In genomic region chr14:41490323-41490722, GRCh38 we compare ENCODE assay signal across 15 cellular contexts.
A peak's percentile ranks its signal among the peaks of the same experiment; 100 is the strongest.
DNase-seq lines count a peak whose midpoint lies in the region; ATAC-seq, FAIRE-seq and TF ChIP-seq lines count a peak whose summit lies in the region.
"Had no signal": no experiment of that assay in that cellular context is flagged by ENCODE, and none has a peak within 500 bp of the region (broad histone marks: within the 10 kb centered on the region; RNA-seq: fewer than 3 reads in every experiment).

No MANE protein-coding gene starts in this region.

- no peaks in the 10 kb centered on the region for H3K9me3 ChIP-seq in GM12878 (replicated peaks; ENCODE audit: control insufficient read depth, insufficient read depth, low read length)
- H3K9me3 ChIP-seq in naive thymus-derived CD4-positive, alpha-beta T cell (ENCODE audit: control insufficient read depth in 2 of 3, low read length in 3 of 3): no peaks in the 10 kb centered on the region
- H3K9me3 ChIP-seq: BE2C, Caco-2, HAP-1 had no signal

- ATAC-seq in GM12878 (no peak), HG03135 (IDR thresholded peaks at IDR 0.05; ENCODE audit: unreplicated experiment) (no peak)
- no peak for ATAC-seq in naive thymus-derived CD4-positive, alpha-beta T cell

- H3K36me3 ChIP-seq in GM12878 (ENCODE audit: control insufficient read depth in 2 of 2, insufficient read depth in 2 of 2, low read length in 1 of 2): no peaks in the 10 kb centered on the region
- H3K36me3 ChIP-seq in naive thymus-derived CD4-positive, alpha-beta T cell (ENCODE audit: control insufficient read depth in 2 of 3, insufficient read depth in 3 of 3, low read length in 3 of 3): no peaks in the 10 kb centered on the region
- H3K36me3 ChIP-seq: BE2C, HAP-1 had no signal

- no peak for TF ChIP-seq CTCF in GM12878 (IDR thresholded peaks at IDR 0.05 in 2 of 3, conservative IDR thresholded peaks at IDR 0.05 in 1 of 3; ENCODE audit: control insufficient read depth in 2 of 3, extremely low read depth in 1 of 3, insufficient read depth in 1 of 3, low read depth in 3 of 3, low read length in 3 of 3)

- no peak for FAIRE-seq in GM12891 (lab: Jason Lieb, UNC)
- no peak for FAIRE-seq in GM12878 (lab: Jason Lieb, UNC)
- FAIRE-seq: D721Med, G401.6 had no signal

- no peak overlapping the region for H3K9ac ChIP-seq in GM12878 (ENCODE audit: control insufficient read depth, insufficient read depth, low read length)

- H4K20me1 ChIP-seq in GM12878 (ENCODE audit: control insufficient read depth, insufficient read depth): no peaks in the 10 kb centered on the region

- no peaks in the 10 kb centered on the region for H3K4me1 ChIP-seq in GM12878 (ENCODE audit: control insufficient read depth, insufficient read depth, low read length)
- no peaks in the 10 kb centered on the region for H3K4me1 ChIP-seq in naive thymus-derived CD4-positive, alpha-beta T cell (ENCODE audit: control insufficient read depth in 2 of 2, insufficient read depth in 2 of 2, low read length in 2 of 2)
- H3K4me1 ChIP-seq: BE2C, Caco-2, HAP-1 had no signal

- in situ Hi-C loops in SK-MEL-5 (cut with HindIII; ENCODE audit: low pct_unique_long_range_greater_than_20kb, low sequenced_read_pairs): no loop called here
- in situ Hi-C loops in GM12878 (cut with MboI): no loop called here

- TF ChIP-seq POLR2A in GM12891 (IDR thresholded peaks at IDR 0.05; ENCODE audit: low read depth, low read length) (no peak), GM12878 (IDR thresholded peaks at IDR 0.05; ENCODE audit: low read depth, low read length) (no peak)

- intact Hi-C loops in GM12878 (cut with micrococcal nuclease; ENCODE audit: unreplicated experiment): no loop called here
- intact Hi-C loops in naive thymus-derived CD4-positive, alpha-beta T cell (cut with micrococcal nuclease): no loop called here

- POLR2A ChIA-PET in GM12878 (lab: Charles Lee): no interaction called here
- POLR2A ChIA-PET in naive thymus-derived CD4-positive, alpha-beta T cell (lab: Charles Lee): no interaction called here

- no peak for TF ChIP-seq RAD21 in GM12878 (IDR thresholded peaks at IDR 0.05; ENCODE audit: insufficient read depth, low read depth, low read length)

- no peak for DNase-seq in GM12891 (ENCODE audit: insufficient read length, low spot score)
- peak; percentile 32 for DNase-seq in MV-4-11 (lab: John Stamatoyannopoulos, UW)
- DNase-seq in SK-MEL-5 (ENCODE audit: low read depth, low spot score): peak; percentile 1
- DNase-seq in GM12878 (ENCODE audit: low read depth, low spot score): no peak
- no peak for DNase-seq in naive thymus-derived CD4-positive, alpha-beta T cell
- DNase-seq in activated effector memory CD4-positive, alpha-beta T cell treated with Interleukin-2 at 50 U/mL for 16 hours: no peak
- DNase-seq: BE2C; C1 segment of cervical spinal cord; Caco-2; CD4-positive, CD25-positive, alpha-beta regulatory T cell had no signal

- peaks cover 0 to 13% (median 4%) of the 10 kb centered on the region in 11 donors for H3K9me3 Mint-ChIP-seq in naive thymus-derived CD4-positive, alpha-beta T cell

- H3K27ac Mint-ChIP-seq in naive thymus-derived CD4-positive, alpha-beta T cell: no peak overlapping the region

- WGBS in GM12878 (ENCODE audit: insufficient coverage, insufficient replicate concordance, low lambda C conversion rate, missing lambda C conversion rate): 11% methylated on average over 2 of the region's 2 CpGs

- no peaks in the 10 kb centered on the region for H3K4me1 Mint-ChIP-seq in naive thymus-derived CD4-positive, alpha-beta T cell
- H3K4me1 Mint-ChIP-seq: CD4-positive, CD25-positive, alpha-beta regulatory T cell had no signal

- RAD21 ChIA-PET in GM12878 (lab: Charles Lee; ENCODE audit: unreplicated experiment): no interaction called here

- CTCF ChIA-PET in GM12878 (lab: Yijun Ruan, JAX): no interaction called here
- CTCF ChIA-PET in naive thymus-derived CD4-positive, alpha-beta T cell (lab: Charles Lee): no interaction called here

- SMC1A ChIA-PET in GM12878 (lab: Charles Lee; ENCODE audit: uncharacterized antibody, unreplicated experiment): no interaction called here

- no peak overlapping the region for H3K4me3 Mint-ChIP-seq in naive thymus-derived CD4-positive, alpha-beta T cell
- H3K4me3 Mint-ChIP-seq: CD4-positive, CD25-positive, alpha-beta regulatory T cell had no signal

- peaks cover 0 to 3% (median 0%) of the 10 kb centered on the region in 5 donors for H3K36me3 Mint-ChIP-seq in naive thymus-derived CD4-positive, alpha-beta T cell
- H3K36me3 Mint-ChIP-seq: CD4-positive, CD25-positive, alpha-beta regulatory T cell had no signal

- no peaks in the 10 kb centered on the region for H3K27me3 ChIP-seq in GM12878 (replicated peaks in 1 of 2; ENCODE audit: control insufficient read depth in 2 of 2, insufficient read depth in 2 of 2, low read length in 1 of 2)
- H3K27me3 ChIP-seq in naive thymus-derived CD4-positive, alpha-beta T cell (ENCODE audit: control insufficient read depth in 2 of 2, insufficient read depth in 2 of 2, low read length in 2 of 2): no peaks in the 10 kb centered on the region
- H3K27me3 ChIP-seq: BE2C had no signal

- H3K4me3 ChIP-seq in GM12878: no peak overlapping the region
- H3K4me3 ChIP-seq in naive thymus-derived CD4-positive, alpha-beta T cell (ENCODE audit: low read length): no peak overlapping the region
- H3K4me3 ChIP-seq: HAP-1 had no signal

- H2AFZ ChIP-seq in GM12878 (ENCODE audit: control insufficient read depth, low read depth, low read length): no peak overlapping the region

- no peaks in the 10 kb centered on the region for H3K27me3 Mint-ChIP-seq in naive thymus-derived CD4-positive, alpha-beta T cell
- H3K27me3 Mint-ChIP-seq: CD4-positive, CD25-positive, alpha-beta regulatory T cell had no signal

- no peaks in the 10 kb centered on the region for H3K79me2 ChIP-seq in GM12878 (ENCODE audit: control insufficient read depth, insufficient read depth, low read length)

- H3K4me2 ChIP-seq in GM12878 (ENCODE audit: control insufficient read depth, insufficient read depth): no peak overlapping the region

- no peak overlapping the region for H3K27ac ChIP-seq in GM12878 (ENCODE audit: control insufficient read depth, insufficient read depth)
- no peak overlapping the region for H3K27ac ChIP-seq in naive thymus-derived CD4-positive, alpha-beta T cell (ENCODE audit: low read depth, low read length)
- H3K27ac ChIP-seq: HL-60 had no signal

- no peak for TF ChIP-seq EP300 in GM12878 (IDR thresholded peaks at IDR 0.05; ENCODE audit: borderline replicate concordance in 1 of 2, control insufficient read depth in 1 of 2, low read depth in 2 of 2, low read length in 2 of 2)

- no TSS peak for BruUV-seq in GM12878 (replicated peaks; lab: Mats Ljungman, UMichigan)

TF ChIP-seq in GM12891, 5 proteins besides CTCF, POLR2A, EP300 and RAD21:
- no peak for TF ChIP-seq POU2F2 (IDR thresholded peaks at IDR 0.05; ENCODE audit: low read depth, low read length)
- TF ChIP-seq SPI1 (IDR thresholded peaks at IDR 0.05; ENCODE audit: low read depth, low read length): peak; percentile 60

TF ChIP-seq in GM12878, 131 proteins besides CTCF, POLR2A, EP300 and RAD21:
- TF ChIP-seq CBX5 (IDR thresholded peaks at IDR 0.05; ENCODE audit: low read depth) (no peak), GATAD2B (conservative IDR thresholded peaks at IDR 0.05; ENCODE audit: low read depth) (no peak), SPI1 (IDR thresholded peaks at IDR 0.05; ENCODE audit: borderline replicate concordance, insufficient read depth, low read depth, low read length) (peak; percentile 54; the same call in 1 of the 2 replicates)

Comparison
In these comparisons a context has a peak if more than half of its experiments do, and no peak if none do; other contexts are left out.
1. DNase-seq: peak in MV-4-11 (single experiment) and SK-MEL-5 (single experiment); none in GM12891 (single experiment), GM12878 (single experiment), naive thymus-derived CD4-positive, alpha-beta T cell (0 of 9) and activated effector memory CD4-positive, alpha-beta T cell treated with Interleukin-2 at 50 U/mL for 16 hours (single experiment).